ENCODE assay signal across 26 cellular contexts in the genomic region with DNA sequence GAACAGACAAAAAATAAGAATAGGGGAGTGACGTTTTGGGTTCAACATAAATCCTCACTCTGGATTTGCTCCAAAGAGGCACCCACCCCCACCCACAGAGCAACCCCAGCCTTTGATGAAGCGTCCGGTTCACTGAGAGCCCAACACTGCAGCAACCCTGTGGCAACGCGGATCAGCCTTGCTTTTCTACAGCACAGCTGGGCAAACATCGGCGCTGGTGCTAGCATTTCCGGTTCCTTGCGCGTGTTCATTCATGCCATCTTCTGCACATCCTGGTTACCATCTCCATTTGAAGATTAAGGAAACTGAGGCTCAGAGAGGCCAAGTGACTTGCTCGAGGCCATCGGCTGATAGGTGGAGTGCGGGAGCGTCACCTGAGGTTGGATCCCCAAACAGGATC. TPM values are rescaled to one million over a fixed set of nuclear protein-coding genes. Genes with fewer than 3 reads are reported as not detected.
A peak's percentile ranks its signal among the peaks of the same experiment; 100 is the strongest.
DNase-seq lines count a peak whose midpoint lies in the region; ATAC-seq and TF ChIP-seq lines count a peak whose summit lies in the region.
"Had no signal": no experiment of that assay in that cellular context is flagged by ENCODE, and none has a peak within 500 bp of the region (broad histone marks: within the 10 kb centered on the region; RNA-seq: fewer than 3 reads in every experiment).

No MANE protein-coding gene starts in this region.

- H3K27me3 ChIP-seq in DND-41 (ENCODE audit: insufficient read depth, low read length, poor library complexity) (peaks cover 24% of the 10 kb centered on the region), osteoblast (ENCODE audit: insufficient read depth, low read length) (peaks cover 31% of the 10 kb centered on the region)
- H3K27me3 ChIP-seq: BLaER1, MG63, right lobe of liver had no signal

- H3K36me3 ChIP-seq in DND-41 (ENCODE audit: insufficient read depth, low read length) (no peaks in the 10 kb centered on the region), osteoblast (ENCODE audit: insufficient read depth, low read length) (no peaks in the 10 kb centered on the region)
- H3K36me3 ChIP-seq: MG63, neutrophil, right lobe of liver, transverse colon had no signal

- H4K20me1 ChIP-seq in DND-41 (ENCODE audit: insufficient read depth, low read length) (peaks cover 5% of the 10 kb centered on the region; the same call in 1 of the 2 replicates), osteoblast (ENCODE audit: insufficient read depth, low read length) (no peaks in the 10 kb centered on the region)
- H4K20me1 ChIP-seq: BLaER1 had no signal

- H3K9ac ChIP-seq in DND-41 (ENCODE audit: low read depth, low read length): no peak overlapping the region
- H3K9ac ChIP-seq: BLaER1 had no signal

- H3K4me1 ChIP-seq in DND-41 (ENCODE audit: insufficient read depth, low read length) (no peaks in the 10 kb centered on the region), osteoblast (ENCODE audit: insufficient read depth, low read length) (peaks cover 5% of the 10 kb centered on the region)
- H3K4me1 ChIP-seq: right lobe of liver had no signal

- H2AFZ ChIP-seq in DND-41 (ENCODE audit: low read depth, low read length): no peak overlapping the region
- no peak overlapping the region for H2AFZ ChIP-seq in osteoblast (ENCODE audit: low read length)

- H3K9me3 ChIP-seq in DND-41 (ENCODE audit: insufficient read depth, low read length, severe bottlenecking) (no peaks in the 10 kb centered on the region), osteoblast (ENCODE audit: low read depth, low read length) (no peaks in the 10 kb centered on the region)
- H3K9me3 ChIP-seq: BLaER1, Caco-2, MG63, neutrophil, right lobe of liver, transverse colon had no signal

- H3K79me2 ChIP-seq in DND-41 (ENCODE audit: insufficient read depth, low read length): no peaks in the 10 kb centered on the region
- no peaks in the 10 kb centered on the region for H3K79me2 ChIP-seq in osteoblast (ENCODE audit: insufficient read depth, low read length)

- TF ChIP-seq CTCF in DND-41 (IDR thresholded peaks at IDR 0.05; ENCODE audit: borderline replicate concordance, extremely low read depth, low read length, poor library complexity, severe bottlenecking): no peak
- TF ChIP-seq CTCF in osteoblast (IDR thresholded peaks at IDR 0.05; ENCODE audit: extremely low read depth, low read depth, low read length): no peak

- DNase-seq in NCI-H2171 treated with DMSO at 0.1 percent for 48 hours (lab: John Stamatoyannopoulos, UW) (peak; percentile 41), NCI-H2171 (lab: John Stamatoyannopoulos, UW) (no peak), DND-41 (peak; percentile 32), SHP77 (lab: John Stamatoyannopoulos, UW) (peak; percentile 81 to 95), osteoblast (ENCODE audit: insufficient read length, low spot score, missing footprints) (peak; percentile 59), NCI-H187 treated with DMSO at 0.1 percent for 48 hours (lab: John Stamatoyannopoulos, UW) (no peak), Ammon's horn (ENCODE audit: low spot score) (no peak)
- DNase-seq: activated CD4-positive, alpha-beta T cell treated with anti-CD3 and anti-CD28 coated beads for 4 hours; activated gamma-delta T cell treated with Interleukin-2 at 50 U/mL for 16 hours; activated T-cell treated with anti-CD3 and anti-CD28 coated beads, Interleukin-2, amount 50 U/mL, for 24 hours; Caco-2; EL; islet precursor cell; KBM-7; left ventricle myocardium superior; MG63; NCI-H524 treated with DMSO at 0.1 percent for 48 hours; stimulated activated CD4-positive, alpha-beta T cell treated with anti-CD3 and anti-CD28 coated beads, Interleukin-2, amount 100 ng/mL, for 48 hours; T-helper 17 cell; transverse colon had no signal

- H3K4me3 ChIP-seq in DND-41 (ENCODE audit: low read depth in 1 of 2, low read length in 2 of 2) (no peak overlapping the region), osteoblast (ENCODE audit: insufficient read depth, low read length) (no peak overlapping the region)
- H3K4me3 ChIP-seq: BLaER1, GM12878, MG63, right lobe of liver, transverse colon had no signal

- ATAC-seq in DND-41 (ENCODE audit: insufficient read depth, low read depth): peak; percentile 57
- ATAC-seq: GM12878, HCT116, left ventricle myocardium superior, right lobe of liver, SK-N-SH treated with all-trans-retinoic acid at 6 μM for 48 hours, T-helper 17 cell had no signal

- H3K27ac ChIP-seq in DND-41 (ENCODE audit: low read length): no peak overlapping the region
- no peak overlapping the region for H3K27ac ChIP-seq in osteoblast (ENCODE audit: low read depth, low read length)
- H3K27ac ChIP-seq: BLaER1, neutrophil, right lobe of liver, transverse colon had no signal

- H3K4me2 ChIP-seq in DND-41 (ENCODE audit: insufficient read depth, low read length) (no peak overlapping the region), osteoblast (ENCODE audit: insufficient read depth, low read length) (no peak overlapping the region)
- H3K4me2 ChIP-seq: BLaER1 had no signal

RNA-seq across cellular contexts. Expression of a gene that starts 8.7 kb away (rescaled TPM):
- 1.2 and 1.8 TPM in 2 replicates for total RNA-seq in osteoblast

RNA-seq across cellular contexts. Expression of a gene that starts 53.5 kb away (rescaled TPM):
- 0.59 and 0.72 TPM in 2 replicates for total RNA-seq in osteoblast

Comparison
In these comparisons a context has a peak if more than half of its experiments do, and no peak if none do; other contexts are left out.
1. DNase-seq: peak in NCI-H2171 treated with DMSO at 0.1 percent for 48 hours (single experiment), DND-41 (single experiment), SHP77 (2 of 2) and osteoblast (single experiment); none in NCI-H2171 (single experiment), NCI-H187 treated with DMSO at 0.1 percent for 48 hours (single experiment) and Ammon's horn (single experiment).